In the genomic region with DNA sequence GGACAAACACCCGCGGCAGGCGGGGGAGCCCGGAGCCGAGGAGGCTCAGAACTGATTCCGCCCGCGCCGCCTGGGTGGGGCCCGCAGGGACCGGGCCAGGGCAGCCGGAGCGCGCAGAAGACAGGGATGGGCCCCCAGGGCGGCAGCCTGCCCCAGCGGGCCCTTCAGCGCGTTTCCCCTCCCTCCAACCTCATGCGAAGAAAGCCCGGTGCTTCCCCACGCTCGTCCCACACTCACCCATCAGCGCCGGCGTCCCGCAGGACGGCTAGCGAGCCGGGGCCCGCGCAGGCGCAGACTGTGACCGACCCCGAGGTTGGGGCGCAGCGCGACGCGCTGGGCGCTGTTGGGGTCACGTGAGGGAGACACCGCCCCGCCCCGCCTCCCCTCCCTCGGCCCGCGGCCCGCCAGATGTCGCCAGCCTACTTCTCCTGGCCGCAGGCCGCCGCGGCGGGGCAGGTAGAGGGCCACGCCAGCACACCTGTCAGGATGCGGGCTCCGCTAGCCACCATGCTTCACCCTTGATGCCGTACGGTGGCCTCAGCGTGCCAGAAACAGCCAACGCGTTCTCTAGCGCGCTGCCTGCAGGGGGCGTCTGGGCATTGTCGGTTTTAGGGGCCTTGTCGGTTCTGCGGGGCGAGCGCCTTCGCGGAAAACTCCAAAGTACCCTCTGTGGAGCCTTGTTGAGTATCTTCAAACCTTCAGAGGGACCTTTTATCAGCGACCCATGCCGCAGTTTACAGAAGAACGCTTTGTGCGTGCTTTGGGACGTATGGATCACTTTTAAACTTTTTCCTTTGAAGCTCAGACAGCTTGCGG, we compare ENCODE assay signal across 8 cellular contexts. TPM values are rescaled to one million over a fixed set of nuclear protein-coding genes. Genes with fewer than 3 reads are reported as not detected.
DNase-seq lines count a peak whose midpoint lies in the region; ATAC-seq, FAIRE-seq and TF ChIP-seq lines count a peak whose summit lies in the region.

A gene with protein sequence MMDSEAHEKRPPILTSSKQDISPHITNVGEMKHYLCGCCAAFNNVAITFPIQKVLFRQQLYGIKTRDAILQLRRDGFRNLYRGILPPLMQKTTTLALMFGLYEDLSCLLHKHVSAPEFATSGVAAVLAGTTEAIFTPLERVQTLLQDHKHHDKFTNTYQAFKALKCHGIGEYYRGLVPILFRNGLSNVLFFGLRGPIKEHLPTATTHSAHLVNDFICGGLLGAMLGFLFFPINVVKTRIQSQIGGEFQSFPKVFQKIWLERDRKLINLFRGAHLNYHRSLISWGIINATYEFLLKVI (minus strand): TSS at position 297 of the 816 bp plus-strand sequence. CDS start 15,577 bp downstream, outside the sequence.

- H3K4me1 ChIP-seq in HepG2 (ENCODE audit: insufficient read depth, low read length): peaks cover 55% of the 10 kb centered on the region

- peak within 1 kb of the TSS; percentile 84 for H3K9ac ChIP-seq in HepG2 (ENCODE audit: insufficient read depth, low read depth, low read length)

- peak within 1 kb of the TSS; percentile 80 for H2AFZ ChIP-seq in HepG2 (ENCODE audit: low read length)

- H3K4me1 Mint-ChIP-seq in dendritic cell treated with granulocyte-macrophage colony-stimulating factor and Interleukin-4, amounts not matched to agents 40 ng/mL and 50 ng/mL, for 4 days (ENCODE audit: low read depth): peaks cover 30% of the 10 kb centered on the region

- peak within 1 kb of the TSS; percentile 93 for H3K4me3 Mint-ChIP-seq in dendritic cell treated with granulocyte-macrophage colony-stimulating factor and Interleukin-4, amounts not matched to agents 40 ng/mL and 50 ng/mL, for 4 days

- H3K9me3 Mint-ChIP-seq in dendritic cell treated with granulocyte-macrophage colony-stimulating factor and Interleukin-4, amounts not matched to agents 40 ng/mL and 50 ng/mL, for 4 days: no peaks in the 10 kb centered on the region

- no peaks in the 10 kb centered on the region; a peak in 1 of 5 replicates for H3K27me3 ChIP-seq in HepG2 (ENCODE audit: control insufficient read depth in 1 of 2, insufficient read depth in 2 of 2, low read length in 2 of 2)

- FAIRE-seq in HepG2 (lab: Jason Lieb, UNC): peak; percentile 55

- no peaks in the 10 kb centered on the region for H4K20me1 ChIP-seq in HepG2 (ENCODE audit: insufficient read depth, low read length)

- WGBS in HepG2 (ENCODE audit: low lambda C conversion rate): 2% methylated on average over 28 of the region's 78 CpGs

- H3K4me2 ChIP-seq in HepG2 (ENCODE audit: low read depth, low read length): peak within 1 kb of the TSS; percentile 95

- TSS peak; percentile 53 for BruUV-seq in HepG2 (replicated peaks; lab: Mats Ljungman, UMichigan)

- H3K4me3 ChIP-seq in HepG2 (replicated peaks in 1 of 3; ENCODE audit: insufficient read depth in 1 of 3, low read depth in 2 of 3, low read length in 3 of 3): peak within 1 kb of the TSS; percentile 77 to 94 (median 90)

- H3K79me2 ChIP-seq in HepG2 (ENCODE audit: insufficient read depth, low read length): peaks cover 22% of the 10 kb centered on the region

- in situ Hi-C loops in HepG2 (cut with HindIII; ENCODE audit: extremely low pct_ligation_motif_present, low pct_unique_long_range_greater_than_20kb): loop anchor here (10.0 to 25.0 kb wide), 3 partner anchors 351 to 451 kb away; a partner anchor contains a TSS

- POLR2A ChIA-PET in HepG2 (lab: Yijun Ruan, JAX): interaction anchor here (1.0 to 1.7 kb wide), 4 partner anchors 11 to 419 kb away, joined by 3 to 5 read pairs (median 3); no protein-coding TSS in a partner anchor

- ATAC-seq in GM19351 (IDR thresholded peaks at IDR 0.05; ENCODE audit: unreplicated experiment) (peak; percentile 75), HG03521 (IDR thresholded peaks at IDR 0.05; ENCODE audit: unreplicated experiment) (peak; percentile 84), HepG2 (peak; percentile 76)

- TF ChIP-seq EP300 in HepG2 (IDR thresholded peaks at IDR 0.05; ENCODE audit: low read depth in 2 of 2, low read length in 2 of 2): peak in 1 of 2 experiments; percentile 28; a peak in 1 of 4 replicates
- peak; percentile 69 for TF ChIP-seq EP300 in HepG2 (CRISPR knock-in tag; IDR thresholded peaks at IDR 0.05; ENCODE audit: borderline replicate concordance)

- intact Hi-C loops in dendritic cell treated with granulocyte-macrophage colony-stimulating factor and Interleukin-4, amounts not matched to agents 40 ng/mL and 50 ng/mL, for 4 days (cut with micrococcal nuclease): loop anchor here (2.0 to 10.0 kb wide), 3 partner anchors 165 to 491 kb away; a partner anchor contains a TSS
- intact Hi-C loops in HepG2 (cut with micrococcal nuclease; ENCODE audit: unreplicated experiment): loop anchor here (1.0 to 5.0 kb wide), 4 partner anchors 102 to 417 kb away; a partner anchor contains a TSS

- TF ChIP-seq CTCF in HepG2 (CRISPR knock-in tag; IDR thresholded peaks at IDR 0.05): peak; percentile 99

- H3K36me3 Mint-ChIP-seq in dendritic cell treated with granulocyte-macrophage colony-stimulating factor and Interleukin-4, amounts not matched to agents 40 ng/mL and 50 ng/mL, for 4 days (ENCODE audit: low read depth): peaks cover 23% of the 10 kb centered on the region

- TF ChIP-seq POLR2A in HepG2 (IDR thresholded peaks at IDR 0.05; ENCODE audit: insufficient read depth in 1 of 2, low read depth in 2 of 2, low read length in 2 of 2): peak; percentile 25 to 71; a peak in 3 of 4 replicates

- H3K36me3 ChIP-seq in HepG2 (replicated peaks in 1 of 2; ENCODE audit: control insufficient read depth in 1 of 2, insufficient read depth in 2 of 2, low read length in 2 of 2): peaks cover 2 to 4% of the 10 kb centered on the region in 2 experiments; a peak in 3 of 5 replicates

- peak within 1 kb of the TSS; percentile 90 for H3K27ac Mint-ChIP-seq in dendritic cell treated with granulocyte-macrophage colony-stimulating factor and Interleukin-4, amounts not matched to agents 40 ng/mL and 50 ng/mL, for 4 days

- DNase-seq in CD1c-positive myeloid dendritic cell (ENCODE audit: extremely low spot score) (peak; percentile 94), NCI-H69 (lab: John Stamatoyannopoulos, UW) (peak; percentile 99), HepG2 (ENCODE audit: low spot score) (peak; percentile 88)
- DNase-seq in activated CD4-positive, alpha-beta T cell treated with anti-CD3 and anti-CD28 coated beads, Interleukin-2, amount 50 U/mL, for 1 hour: peak; percentile 97
- peak; percentile 96 for DNase-seq in stimulated activated CD4-positive, alpha-beta T cell treated with anti-CD3 and anti-CD28 coated beads, Interleukin-4, amount 100 ng/mL, for 24 hours

- H3K27me3 Mint-ChIP-seq in dendritic cell treated with granulocyte-macrophage colony-stimulating factor and Interleukin-4, amounts not matched to agents 40 ng/mL and 50 ng/mL, for 4 days: no peaks in the 10 kb centered on the region

- CTCF ChIA-PET in HepG2 (lab: Yijun Ruan, JAX; ENCODE audit: low intra/inter-chr PET ratio, low total read pairs): interaction anchor here (1.3 kb wide), 1 partner anchor 10 kb away, joined by 5 read pairs; no protein-coding TSS in a partner anchor

- TF ChIP-seq RAD21 in HepG2 (CRISPR knock-in tag; IDR thresholded peaks at IDR 0.05): peak; percentile 75; the same call in 1 of the 2 replicates

- H3K27ac ChIP-seq in HepG2 (ENCODE audit: extremely low read length, insufficient read depth, low read length): peak within 1 kb of the TSS; percentile 72

- no peaks in the 10 kb centered on the region for H3K9me3 ChIP-seq in HepG2 (ENCODE audit: low read length)

TF ChIP-seq in HepG2, 621 proteins besides CTCF, POLR2A, EP300 and RAD21 (continues in another document):
- TF ChIP-seq DPF2 (CRISPR knock-in tag; IDR thresholded peaks at IDR 0.05; ENCODE audit: borderline replicate concordance, low read depth) (no peak), ZNF382 (CRISPR knock-in tag; IDR thresholded peaks at IDR 0.05; ENCODE audit: borderline replicate concordance) (no peak), ZNF709 (CRISPR knock-in tag; IDR thresholded peaks at IDR 0.05) (0 out of 2 replicates have a peak, but pooled peaks have one; percentile 41), POLR2AphosphoS5 (IDR thresholded peaks at IDR 0.05; ENCODE audit: low read depth, low read length) (peak; percentile 63), PHF21A (CRISPR knock-in tag; IDR thresholded peaks at IDR 0.05) (peak; percentile 98), YEATS4 (CRISPR knock-in tag; IDR thresholded peaks at IDR 0.05; ENCODE audit: borderline replicate concordance) (peak; percentile 97), ZNF562 (CRISPR knock-in tag; IDR thresholded peaks at IDR 0.05; ENCODE audit: borderline replicate concordance) (no peak), AHR (CRISPR knock-in tag; IDR thresholded peaks at IDR 0.05) (peak; percentile 69; the same call in 1 of the 2 replicates), NCOA5 (CRISPR knock-in tag; IDR thresholded peaks at IDR 0.05) (no peak)

RNA-seq across cellular contexts. Expression of the gene that starts here (rescaled TPM):
- 37.7 and 40.7 TPM in 2 replicates for total RNA-seq in HepG2 (2016; rRNA removed; fragmentation: Illumina TruSeq; extraction: Trizol)
- 39.8 and 41.5 TPM in 2 replicates for total RNA-seq in HepG2 (2016; cell fraction: cytosol; rRNA removed; fragmentation: Illumina TruSeq; extraction: Trizol; ENCODE audit: low read depth)
- total RNA-seq in HepG2 (2016; cell fraction: insoluble cytoplasmic fraction; rRNA removed; fragmentation: Illumina TruSeq; extraction: Trizol): 35.8 and 36.3 TPM in 2 replicates
- 69.7 and 71.8 TPM in 2 replicates for total RNA-seq in HepG2 (2016; cell fraction: membrane; rRNA removed; fragmentation: Illumina TruSeq; extraction: Trizol)
- total RNA-seq in HepG2 (2016; cell fraction: nucleus; rRNA removed; fragmentation: Illumina TruSeq; extraction: Trizol): 20.0 and 24.7 TPM in 2 replicates
- 14.6 and 15.4 TPM in 2 replicates for polyA plus RNA-seq in HepG2 (2011; rRNA removed)
- 8.9 and 11.5 TPM in 2 replicates for polyA plus RNA-seq in HepG2 (2011; cell fraction: cytosol; rRNA removed)
- 11.8 and 14.7 TPM in 2 replicates for polyA plus RNA-seq in HepG2 (2011; cell fraction: nucleus; rRNA removed)
- polyA plus RNA-seq in HepG2 (2012): 6.0 and 8.4 TPM in 2 replicates
- polyA plus RNA-seq in HepG2 (2016; cell fraction: cytosol; fragmentation: Illumina TruSeq; extraction: Trizol; ENCODE audit: low read depth): 44.8 and 48.9 TPM in 2 replicates
- 19.9 and 21.9 TPM in 2 replicates for polyA plus RNA-seq in HepG2 (2016; cell fraction: insoluble cytoplasmic fraction; fragmentation: Illumina TruSeq; extraction: Trizol; ENCODE audit: low read depth)
- 48.0 and 51.0 TPM in 2 replicates for polyA plus RNA-seq in HepG2 (2016; cell fraction: membrane; fragmentation: Illumina TruSeq; extraction: Trizol; ENCODE audit: low read depth)
- polyA plus RNA-seq in HepG2 (2016; cell fraction: nucleus; fragmentation: Illumina TruSeq; extraction: Trizol; ENCODE audit: insufficient read depth, low read depth): 17.6 and 20.1 TPM in 2 replicates
- polyA minus RNA-seq in HepG2 (2011; rRNA and poly(A)+ RNA removed; ENCODE audit: low replicate concordance): 41.7 and 51.3 TPM in 2 replicates
- 17.5 and 18.0 TPM in 2 replicates for polyA minus RNA-seq in HepG2 (2011; cell fraction: cytosol; rRNA and poly(A)+ RNA removed)
- polyA minus RNA-seq in HepG2 (2011; cell fraction: nucleus; rRNA and poly(A)+ RNA removed): 40.2 and 47.6 TPM in 2 replicates

Comparison
In these comparisons a context has a peak if more than half of its experiments do, and no peak if none do; other contexts are left out.
1. Peak in every context shown above with its lines: DNase-seq, ATAC-seq, H3K4me3 ChIP-seq and H3K27ac ChIP-seq.